Comparison of ENCODE assay signal across 24 cellular contexts in the genomic region with DNA sequence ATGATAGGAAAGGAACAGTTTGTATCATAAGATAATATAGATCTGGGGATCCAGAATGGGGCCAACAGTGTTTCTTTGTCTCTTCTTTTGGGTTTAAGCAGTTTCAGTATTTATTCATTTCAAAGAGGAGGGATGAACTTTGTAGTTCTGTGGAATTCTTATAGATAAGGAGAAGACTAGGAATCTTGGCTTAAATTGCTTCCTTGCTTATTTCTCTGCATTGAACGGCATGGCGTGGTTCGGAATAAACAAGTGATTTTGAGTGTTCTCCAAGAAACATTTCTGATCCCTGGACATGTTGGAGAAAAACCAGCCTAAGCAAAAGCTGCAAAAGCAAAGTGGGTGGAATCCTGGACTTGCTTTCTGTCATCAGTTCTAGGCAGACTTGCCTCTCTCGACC.
"Had no signal": no experiment of that assay in that cellular context is flagged by ENCODE, and none has a peak within 500 bp of the region (broad histone marks: within the 10 kb centered on the region; RNA-seq: fewer than 3 reads in every experiment).

No MANE protein-coding gene starts in this region.

- ATAC-seq: esophagus mucosa; heart right ventricle; left cardiac atrium; left lung; lower lobe of right lung; natural killer cell; pancreas; stimulated activated naive B cell treated with anti-CD40 and anti-IgM and Interleukin-4, amounts not matched to agents 10 μg/mL and 1 μg/mL and 100 μg/mL, for 72 hours had no signal

- H3K4me1 ChIP-seq: heart right ventricle, left lung, lower lobe of right lung, pancreas, tibial artery had no signal

- H3K36me3 Mint-ChIP-seq: natural killer cell; stimulated activated naive B cell treated with anti-CD40 and anti-IgM and Interleukin-4, amounts not matched to agents 10 μg/mL and 1 μg/mL and 100 μg/mL, for 72 hours had no signal

- H3K4me3 ChIP-seq: heart right ventricle, left lung, lower lobe of right lung, pancreas, suprapubic skin, tibial artery had no signal

- DNase-seq: caudate nucleus; effector CD8-positive, alpha-beta T cell; foreskin melanocyte; glutamatergic neuron; heart right ventricle; hippocampal formation; left cardiac atrium; left lung; lower lobe of right lung; natural killer cell; occipital lobe; pancreas; retina; small intestine; stimulated activated CD4-positive, alpha-beta T cell treated with anti-CD3 and anti-CD28 coated beads, Interleukin-15, amount 100 ng/mL, for 24 hours; stimulated activated CD4-positive, alpha-beta T cell treated with anti-CD3 and anti-CD28 coated beads, Interleukin-2, amount 100 ng/mL, for 48 hours; stimulated activated naive B cell treated with anti-CD40 and anti-IgM and Interleukin-4, amounts not matched to agents 10 μg/mL and 1 μg/mL and 100 μg/mL, for 72 hours; tibial artery had no signal

- H3K27ac ChIP-seq: epithelial cell of prostate, heart right ventricle, left lung, lower lobe of right lung, pancreas, suprapubic skin, tibial artery had no signal

- H3K9me3 Mint-ChIP-seq: endodermal cell; natural killer cell; stimulated activated naive B cell treated with anti-CD40 and anti-IgM and Interleukin-4, amounts not matched to agents 10 μg/mL and 1 μg/mL and 100 μg/mL, for 72 hours; stimulated activated naive CD8-positive, alpha-beta T cell treated with anti-CD3 and anti-CD28 coated beads, Interleukin-15, Interleukin-2, amounts not matched to agents 100 ng/mL and 50 ng/mL, for 24 hours had no signal

- H3K4me3 Mint-ChIP-seq: endodermal cell; natural killer cell; stimulated activated naive B cell treated with anti-CD40 and anti-IgM and Interleukin-4, amounts not matched to agents 10 μg/mL and 1 μg/mL and 100 μg/mL, for 72 hours; stimulated activated naive CD8-positive, alpha-beta T cell treated with anti-CD3 and anti-CD28 coated beads, Interleukin-15, Interleukin-2, amounts not matched to agents 100 ng/mL and 50 ng/mL, for 24 hours; type B pancreatic cell had no signal

- H3K27me3 ChIP-seq: heart right ventricle, left lung, pancreas, suprapubic skin had no signal

- H3K27ac Mint-ChIP-seq: endodermal cell; natural killer cell; stimulated activated naive B cell treated with anti-CD40 and anti-IgM and Interleukin-4, amounts not matched to agents 10 μg/mL and 1 μg/mL and 100 μg/mL, for 72 hours; stimulated activated naive CD8-positive, alpha-beta T cell treated with anti-CD3 and anti-CD28 coated beads, Interleukin-15, Interleukin-2, amounts not matched to agents 100 ng/mL and 50 ng/mL, for 24 hours; type B pancreatic cell had no signal

- H3K4me1 Mint-ChIP-seq: natural killer cell; stimulated activated naive B cell treated with anti-CD40 and anti-IgM and Interleukin-4, amounts not matched to agents 10 μg/mL and 1 μg/mL and 100 μg/mL, for 72 hours had no signal

- H3K36me3 ChIP-seq: heart right ventricle, left lung, lower lobe of right lung, pancreas, suprapubic skin, tibial artery had no signal

- H3K9me3 ChIP-seq: heart right ventricle, left lung, lower lobe of right lung, pancreas, suprapubic skin, tibial artery had no signal
